Comparison of ENCODE assay signal across 1 cellular context in genomic region chr4:82447886-82448285, GRCh38.
TF ChIP-seq lines count a peak whose summit lies in the region.

No MANE protein-coding gene starts in this region.

TF ChIP-seq in WTC11, 78 proteins besides CTCF, POLR2A, EP300 and RAD21 (continued from another document):
- TF ChIP-seq ATF1 (CRISPR knock-in tag; IDR thresholded peaks at IDR 0.05) = no peak
- no peak for TF ChIP-seq AR (CRISPR knock-in tag; IDR thresholded peaks at IDR 0.05)
